ENCODE assay signal across 15 cellular contexts in genomic region chr10:32271617-32272016, GRCh38.
DNase-seq lines count a peak whose midpoint lies in the region; ATAC-seq and TF ChIP-seq lines count a peak whose summit lies in the region.
"Had no signal": no experiment of that assay in that cellular context is flagged by ENCODE, and none has a peak within 500 bp of the region (broad histone marks: within the 10 kb centered on the region; RNA-seq: fewer than 3 reads in every experiment).

No MANE protein-coding gene starts in this region.

- H2AFZ ChIP-seq in GM23248, result no peak overlapping the region
- H2AFZ ChIP-seq: GM23338 had no signal

- POLR2A ChIA-PET in AG04449 (lab: Yijun Ruan, JAX), result no interaction called here

- peaks cover 40% of the 10 kb centered on the region; the same call in 1 of the 2 replicates for H3F3A ChIP-seq in GM23248 (ENCODE audit: insufficient read depth)

- H3K36me3 ChIP-seq in GM23248 (ENCODE audit: low read depth), result peaks cover 64% of the 10 kb centered on the region
- H3K36me3 ChIP-seq in colonic mucosa, result peaks cover 13% of the 10 kb centered on the region

- H3K27ac ChIP-seq in GM23248 (no peak overlapping the region), colonic mucosa (no peak overlapping the region)

- WGBS in GM23248 (ENCODE audit: low coverage in 1 of 2, low lambda C conversion rate in 2 of 2, missing lambda C conversion rate in 2 of 2), 2 experiments, result 60 to 73% methylated on average over 3 of the region's 3 CpGs

- 0 out of 2 replicates have a peak, but pooled peaks cover 3% of the 10 kb centered on the region for H4K20me1 ChIP-seq in GM23248 (ENCODE audit: insufficient read depth)

- DNase-seq in AG04449 (ENCODE audit: low read depth, low spot score) (peak; percentile 3), GM23248 (peak; percentile 64), astrocyte of the cerebellum (ENCODE audit: low read depth) (peak; percentile 42), fibroblast of mammary gland (ENCODE audit: low read depth) (peak; percentile 63), colonic mucosa (no peak), epidermal melanocyte (ENCODE audit: insufficient read length, low spot score) (no peak)
- DNase-seq in stimulated activated CD4-positive, alpha-beta T cell treated with anti-CD3 and anti-CD28 coated beads, Interleukin-4, amount 100 ng/mL, for 24 hours, result no peak
- DNase-seq: ACHN; activated CD8-positive, alpha-beta memory T cell treated with anti-CD3 and anti-CD28 coated beads for 24 hours; DMS79 treated with DMSO at 0.1 percent for 48 hours; mucosa of descending colon; NK-92 treated with Interleukin-12 subunit alpha and Interleukin-12 subunit beta, amount 100 ng/mL, for 24 hours; retina had no signal

- ATAC-seq in GM18502 (IDR thresholded peaks at IDR 0.05; ENCODE audit: poor library complexity, unreplicated experiment), result no peak
- ATAC-seq: GM23338, mucosa of descending colon had no signal

- intact Hi-C loops in colonic mucosa (cut with DNase I), result no loop called here

- no peaks in the 10 kb centered on the region for H3K9me2 ChIP-seq in GM23248 (ENCODE audit: insufficient read depth)

- H3K9ac ChIP-seq in GM23248 (no peak overlapping the region), colonic mucosa (ENCODE audit: low read depth in 2 of 2, low read length in 2 of 2) (no peak overlapping the region)

- H3K4me3 ChIP-seq in AG04449 (ENCODE audit: low read depth, low read length) (no peak overlapping the region), GM23248 (no peak overlapping the region), astrocyte of the cerebellum (ENCODE audit: low read depth, low read length) (no peak overlapping the region), fibroblast of mammary gland (ENCODE audit: control insufficient read depth, low read depth, low read length) (no peak overlapping the region), colonic mucosa (no peak overlapping the region)
- H3K4me3 ChIP-seq: GM23338, mucosa of descending colon had no signal

- TF ChIP-seq CTCF in AG04449 (IDR thresholded peaks at IDR 0.05; ENCODE audit: insufficient read depth, low read length, missing control alignments), result no peak
- TF ChIP-seq CTCF in astrocyte of the cerebellum (IDR thresholded peaks at IDR 0.05; ENCODE audit: low read depth, low read length, missing control alignments), result no peak
- no peak for TF ChIP-seq CTCF in fibroblast of mammary gland (conservative IDR thresholded peaks at IDR 0.05; ENCODE audit: control insufficient read depth, insufficient read depth, low read depth, low read length)
- no peak for TF ChIP-seq CTCF in colonic mucosa (IDR thresholded peaks at IDR 0.05)

- in situ Hi-C loops in GM23248 (cut with MboI) (no loop called here), astrocyte of the cerebellum (cut with HindIII; ENCODE audit: low sequenced_read_pairs) (no loop called here)

- no peaks in the 10 kb centered on the region for H3K27me3 ChIP-seq in GM23248 (replicated peaks; ENCODE audit: insufficient read depth)
- no peaks in the 10 kb centered on the region for H3K27me3 ChIP-seq in colonic mucosa

- H3K4me1 ChIP-seq in GM23248 (ENCODE audit: insufficient read depth) (no peaks in the 10 kb centered on the region), colonic mucosa (no peaks in the 10 kb centered on the region)

- CTCF ChIA-PET in AG04449 (lab: Yijun Ruan, JAX), result no interaction called here

- peaks cover 65% of the 10 kb centered on the region for H3K79me2 ChIP-seq in GM23248 (ENCODE audit: insufficient read depth)

- no peak overlapping the region for H3K4me2 ChIP-seq in GM23248 (ENCODE audit: unreplicated experiment)
- H3K4me2 ChIP-seq: GM23338 had no signal

- H3K9me3 ChIP-seq in GM23248 (ENCODE audit: low read depth) (no peaks in the 10 kb centered on the region), colonic mucosa (no peaks in the 10 kb centered on the region)
- H3K9me3 ChIP-seq: mucosa of descending colon had no signal

Comparison
In these comparisons a context has a peak if more than half of its experiments do, and no peak if none do; other contexts are left out.
1. DNase-seq: peak in AG04449 (single experiment), GM23248 (single experiment), astrocyte of the cerebellum (single experiment) and fibroblast of mammary gland (single experiment); none in stimulated activated CD4-positive, alpha-beta T cell treated with anti-CD3 and anti-CD28 coated beads, Interleukin-4, amount 100 ng/mL, for 24 hours (single experiment), colonic mucosa (single experiment) and epidermal melanocyte (single experiment).